Comparison of ENCODE assay signal across 1 cellular context in genomic region chr15:67884514-67885225, GRCh38.
TF ChIP-seq lines count a peak whose summit lies in the region.

No MANE protein-coding gene starts in this region.

TF ChIP-seq in HepG2, 621 proteins besides CTCF, POLR2A, EP300 and RAD21 (continued from another document and continues in another):
- TF ChIP-seq SNAPC4 (CRISPR knock-in tag; IDR thresholded peaks at IDR 0.05), result no peak
- TF ChIP-seq ZNF354B (CRISPR knock-in tag; IDR thresholded peaks at IDR 0.05), result no peak
- peak; percentile 75 for TF ChIP-seq SALL2 (CRISPR knock-in tag; IDR thresholded peaks at IDR 0.05)
- peak; percentile 78; the same call in 1 of the 2 replicates for TF ChIP-seq ZSCAN21 (CRISPR knock-in tag; IDR thresholded peaks at IDR 0.05; ENCODE audit: borderline replicate concordance)
- no peak for TF ChIP-seq ZBTB40 (IDR thresholded peaks at IDR 0.05)
- TF ChIP-seq ZBTB40 (CRISPR knock-in tag; IDR thresholded peaks at IDR 0.05), result peak; percentile 71; the same call in 1 of the 2 replicates
- TF ChIP-seq MTERF4 (CRISPR knock-in tag; IDR thresholded peaks at IDR 0.05), result peak; percentile 71
- TF ChIP-seq ZFP82 (CRISPR knock-in tag; IDR thresholded peaks at IDR 0.05; ENCODE audit: borderline replicate concordance), result peak; percentile 84; the same call in 1 of the 2 replicates
- TF ChIP-seq HHEX (CRISPR knock-in tag; IDR thresholded peaks at IDR 0.05), result no peak
- TF ChIP-seq ZNF280B (CRISPR knock-in tag; IDR thresholded peaks at IDR 0.05; ENCODE audit: borderline replicate concordance), result peak; percentile 72; the same call in 1 of the 2 replicates
- peak; percentile 59; the same call in 1 of the 2 replicates for TF ChIP-seq ZNF784 (CRISPR knock-in tag; IDR thresholded peaks at IDR 0.05; ENCODE audit: borderline replicate concordance)
- no peak for TF ChIP-seq ZFP62 (CRISPR knock-in tag; IDR thresholded peaks at IDR 0.05)
- no peak for TF ChIP-seq ATAD3A (CRISPR knock-in tag; IDR thresholded peaks at IDR 0.05)
- TF ChIP-seq PCBP1 (IDR thresholded peaks at IDR 0.05; ENCODE audit: borderline replicate concordance, low read depth, low read length), result peak; percentile 69; the same call in 1 of the 2 replicates
- TF ChIP-seq RERE (CRISPR knock-in tag; IDR thresholded peaks at IDR 0.05; ENCODE audit: low read depth), result peak; percentile 50; the same call in 1 of the 2 replicates
- no peak for TF ChIP-seq NR3C1 (CRISPR knock-in tag; IDR thresholded peaks at IDR 0.05)
- TF ChIP-seq ZMAT3 (CRISPR knock-in tag; conservative IDR thresholded peaks at IDR 0.05), result no peak
- 0 out of 2 replicates have a peak, but pooled peaks have one; percentile 40 for TF ChIP-seq ZNF441 (CRISPR knock-in tag; IDR thresholded peaks at IDR 0.05; ENCODE audit: borderline replicate concordance)
- peak; percentile 91 for TF ChIP-seq ZNF788 (CRISPR knock-in tag; IDR thresholded peaks at IDR 0.05; ENCODE audit: borderline replicate concordance)
- TF ChIP-seq ZBTB46 (CRISPR knock-in tag; IDR thresholded peaks at IDR 0.05; ENCODE audit: borderline replicate concordance), result 0 out of 2 replicates have a peak, but pooled peaks have one; percentile 80
- TF ChIP-seq ZBTB3 (CRISPR knock-in tag; IDR thresholded peaks at IDR 0.05; ENCODE audit: borderline replicate concordance, low read depth), result peak; percentile 65; the same call in 1 of the 2 replicates
- peak; percentile 53 for TF ChIP-seq YY1 (IDR thresholded peaks at IDR 0.05; ENCODE audit: insufficient read depth, insufficient replicate concordance, low read depth, low read length)
